9 cellular contexts compared by ENCODE assay signal in the genomic region with DNA sequence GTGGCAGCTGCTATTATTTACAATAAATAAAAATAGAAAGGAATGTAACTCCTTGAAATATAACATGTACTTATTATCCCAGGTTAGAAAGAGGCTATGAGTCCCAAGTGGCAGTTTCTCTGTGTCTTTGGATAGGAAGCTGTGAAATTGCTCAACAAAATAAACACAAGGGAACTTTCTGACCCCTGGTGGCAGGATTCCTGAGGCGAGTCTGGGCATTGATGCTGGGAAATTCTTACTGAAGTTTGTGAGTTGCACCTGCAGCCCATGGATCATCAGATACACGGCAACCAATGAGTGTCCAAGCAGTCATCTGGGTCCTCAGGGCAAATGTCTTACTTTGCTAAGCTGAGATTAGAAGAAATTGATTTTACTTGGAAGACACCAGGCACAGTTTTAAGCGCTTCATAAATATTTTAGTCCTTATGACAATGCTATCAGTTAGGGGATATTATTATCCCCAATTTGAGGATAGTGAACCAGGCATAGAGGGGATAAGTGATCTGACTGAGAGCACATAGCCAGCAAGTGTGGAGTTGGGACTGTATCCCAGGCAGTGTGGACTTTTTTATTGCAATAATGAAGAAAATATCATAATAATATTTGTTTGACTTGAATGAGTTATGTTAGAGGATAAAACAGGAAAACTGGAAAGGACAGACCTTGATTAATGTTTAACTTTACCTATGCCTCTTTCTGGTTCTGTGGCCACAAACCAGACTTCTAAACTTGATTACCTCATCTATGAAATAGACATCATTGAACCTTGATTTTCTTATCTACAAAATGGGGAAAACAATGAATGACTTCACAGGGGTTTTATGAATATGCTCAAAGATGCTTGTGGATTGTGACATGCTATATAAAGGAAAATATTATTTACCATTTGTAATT.
DNase-seq lines count a peak whose midpoint lies in the region; ATAC-seq and TF ChIP-seq lines count a peak whose summit lies in the region.
"Had no signal": no experiment of that assay in that cellular context is flagged by ENCODE, and none has a peak within 500 bp of the region (broad histone marks: within the 10 kb centered on the region; RNA-seq: fewer than 3 reads in every experiment).

No MANE protein-coding gene starts in this region.

- no peaks in the 10 kb centered on the region for H3K27me3 Mint-ChIP-seq in mesothelial cell of epicardium (ENCODE audit: low read depth)

- no peaks in the 10 kb centered on the region for H3K9me3 Mint-ChIP-seq in mesothelial cell of epicardium

- ATAC-seq in GM21737 (IDR thresholded peaks at IDR 0.05; ENCODE audit: unreplicated experiment) = no peak

- no peak overlapping the region for H3K4me3 Mint-ChIP-seq in mesothelial cell of epicardium

- H3K4me3 ChIP-seq in coronary artery = no peak overlapping the region

- H3K4me1 Mint-ChIP-seq in mesothelial cell of epicardium = peaks cover 11% of the 10 kb centered on the region

- TF ChIP-seq CTCF in coronary artery (IDR thresholded peaks at IDR 0.05) (peak; percentile 34), mesothelial cell of epicardium (IDR thresholded peaks at IDR 0.05; ENCODE audit: unreplicated experiment) (peak; percentile 80)

- H3K27ac ChIP-seq in coronary artery = no peak overlapping the region
- H3K27ac ChIP-seq: parathyroid adenoma had no signal

- no peaks in the 10 kb centered on the region for H3K36me3 Mint-ChIP-seq in mesothelial cell of epicardium

- DNase-seq in GM04504 (ENCODE audit: low read depth) = peak; percentile 15
- DNase-seq in NCI-H1105 (lab: John Stamatoyannopoulos, UW) = peak; percentile 14
- no peak for DNase-seq in coronary artery (ENCODE audit: low spot score)
- peak in 1 of 2 experiments; percentile 65 for DNase-seq in mesothelial cell of epicardium (ENCODE audit: low spot score in 2 of 2, unreplicated experiment in 2 of 2)
- no peak for DNase-seq in stimulated activated naive CD4-positive, alpha-beta T cell (lab: John Stamatoyannopoulos, UW)
- no peak for DNase-seq in NCI-H187 treated with DMSO at 0.1 percent for 48 hours (lab: John Stamatoyannopoulos, UW)
- DNase-seq in central memory CD4-positive, alpha-beta T cell = no peak

- no peak overlapping the region for H3K27ac Mint-ChIP-seq in mesothelial cell of epicardium

Comparison
In these comparisons a context has a peak if more than half of its experiments do, and no peak if none do; other contexts are left out.
1. DNase-seq: peak in GM04504 (single experiment) and NCI-H1105 (single experiment); none in coronary artery (single experiment), stimulated activated naive CD4-positive, alpha-beta T cell (0 of 6), NCI-H187 treated with DMSO at 0.1 percent for 48 hours (single experiment) and central memory CD4-positive, alpha-beta T cell (single experiment).